1 cellular context compared by ENCODE assay signal in genomic region chr9:4042966-4043365, GRCh38.
TF ChIP-seq lines count a peak whose summit lies in the region.

No MANE protein-coding gene starts in this region.

TF ChIP-seq in GM23338, 12 proteins besides CTCF, POLR2A, EP300 and RAD21 (continued from another document):
- no peak for TF ChIP-seq REST (IDR thresholded peaks at IDR 0.05; ENCODE audit: unreplicated experiment)
- no peak for TF ChIP-seq NANOG (IDR thresholded peaks at IDR 0.05; ENCODE audit: borderline replicate concordance)
- no peak for TF ChIP-seq ZNF114 (CRISPR knock-in tag; IDR thresholded peaks at IDR 0.05)
